21 cellular contexts compared by ENCODE assay signal in genomic region chr4:174265917-174266316, GRCh38. TPM values are rescaled to one million over a fixed set of nuclear protein-coding genes. Genes with fewer than 3 reads are reported as not detected.
DNase-seq lines count a peak whose midpoint lies in the region; ATAC-seq and TF ChIP-seq lines count a peak whose summit lies in the region.
"Had no signal": no experiment of that assay in that cellular context is flagged by ENCODE, and none has a peak within 500 bp of the region (broad histone marks: within the 10 kb centered on the region; RNA-seq: fewer than 3 reads in every experiment).

No MANE protein-coding gene starts in this region.

- ATAC-seq in HG03342 (IDR thresholded peaks at IDR 0.05; ENCODE audit: unreplicated experiment), result peak; percentile 64
- no peak for ATAC-seq in HG02970 (IDR thresholded peaks at IDR 0.05; ENCODE audit: low FRiP score, unreplicated experiment)
- ATAC-seq: activated naive CD4-positive, alpha-beta T cell treated with anti-CD3 and anti-CD28 coated beads, Interleukin-2, amount 50 U/mL, for 72 hours; CD8-positive, alpha-beta T cell; HepG2; Panc1 had no signal

- no peaks in the 10 kb centered on the region for H3K27me3 Mint-ChIP-seq in dendritic cell treated with granulocyte-macrophage colony-stimulating factor and Interleukin-4, amounts not matched to agents 40 ng/mL and 50 ng/mL, for 4 days
- no peaks in the 10 kb centered on the region for H3K27me3 Mint-ChIP-seq in T-helper 2 cell treated with Interferon-gamma antibody and Interleukin-4, amounts not matched to agents 5 μg/mL and 100 μg/mL, for 36 hours (ENCODE audit: low read depth)
- H3K27me3 Mint-ChIP-seq: memory B cell had no signal

- H3K27ac ChIP-seq in dorsolateral prefrontal cortex, result peak overlapping the region in 4 of 59 donors; percentile 0 to 31 (median 14)
- H3K27ac ChIP-seq: esophagus muscularis mucosa, neural progenitor cell, SK-N-MC had no signal

- peaks cover 13% of the 10 kb centered on the region for H3K36me3 Mint-ChIP-seq in dendritic cell treated with granulocyte-macrophage colony-stimulating factor and Interleukin-4, amounts not matched to agents 40 ng/mL and 50 ng/mL, for 4 days (ENCODE audit: low read depth)
- H3K36me3 Mint-ChIP-seq in T-helper 2 cell treated with Interferon-gamma antibody and Interleukin-4, amounts not matched to agents 5 μg/mL and 100 μg/mL, for 36 hours (ENCODE audit: low read depth), result peaks cover 3% of the 10 kb centered on the region
- H3K36me3 Mint-ChIP-seq: activated naive CD4-positive, alpha-beta T cell treated with anti-CD3 and anti-CD28 coated beads, Interleukin-2, amount 50 U/mL, for 72 hours had no signal

- no peaks in the 10 kb centered on the region for H3K9me3 Mint-ChIP-seq in dendritic cell treated with granulocyte-macrophage colony-stimulating factor and Interleukin-4, amounts not matched to agents 40 ng/mL and 50 ng/mL, for 4 days
- no peaks in the 10 kb centered on the region for H3K9me3 Mint-ChIP-seq in T-helper 2 cell treated with Interferon-gamma antibody and Interleukin-4, amounts not matched to agents 5 μg/mL and 100 μg/mL, for 36 hours
- H3K9me3 Mint-ChIP-seq: activated naive CD4-positive, alpha-beta T cell treated with anti-CD3 and anti-CD28 coated beads, Interleukin-2, amount 50 U/mL, for 72 hours; brain; CD8-positive, alpha-beta T cell; H9; memory B cell; neural progenitor cell had no signal

- H3K27me3 ChIP-seq in dorsolateral prefrontal cortex, result no peaks in the 10 kb centered on the region
- H3K27me3 ChIP-seq: esophagus muscularis mucosa, neural progenitor cell had no signal

- peak overlapping the region in 3 of 59 donors; percentile 3 to 9 (median 8) for H3K4me3 ChIP-seq in dorsolateral prefrontal cortex
- H3K4me3 ChIP-seq: esophagus muscularis mucosa, neural progenitor cell, SK-N-MC had no signal

- intact Hi-C loops in dendritic cell treated with granulocyte-macrophage colony-stimulating factor and Interleukin-4, amounts not matched to agents 40 ng/mL and 50 ng/mL, for 4 days (cut with micrococcal nuclease), result loop anchor here (2.0 kb wide), 1 partner anchor 17 kb away; the partner anchor contains the start of genes CEP44 and FBXO8
- intact Hi-C loops in dorsolateral prefrontal cortex (cut with DNase I), result no loop called here

- H3K4me3 Mint-ChIP-seq in dendritic cell treated with granulocyte-macrophage colony-stimulating factor and Interleukin-4, amounts not matched to agents 40 ng/mL and 50 ng/mL, for 4 days, result no peak overlapping the region
- H3K4me3 Mint-ChIP-seq in T-helper 2 cell treated with Interferon-gamma antibody and Interleukin-4, amounts not matched to agents 5 μg/mL and 100 μg/mL, for 36 hours, result no peak overlapping the region
- H3K4me3 Mint-ChIP-seq: CD8-positive, alpha-beta T cell; H9; memory B cell; neural progenitor cell had no signal

- no peak for TF ChIP-seq CTCF in dorsolateral prefrontal cortex (IDR thresholded peaks at IDR 0.05 in 54 of 56, conservative IDR thresholded peaks at IDR 0.05 in 2 of 56; ENCODE audit: low read depth in 1 of 56, partially characterized antibody in 56 of 56)

- DNase-seq in DMS 273 treated with DMSO at 0.1 percent for 48 hours (lab: John Stamatoyannopoulos, UW) (peak; percentile 59), NCI-H2171 treated with DMSO at 0.1 percent for 48 hours (lab: John Stamatoyannopoulos, UW) (peak; percentile 75), dorsolateral prefrontal cortex (no peak), glomerular visceral epithelial cell (ENCODE audit: extremely low spot score) (no peak)
- DNase-seq in T-helper 2 cell treated with Interferon-gamma antibody and Interleukin-4, amounts not matched to agents 5 μg/mL and 100 μg/mL, for 36 hours (ENCODE audit: low spot score), result no peak
- DNase-seq: activated CD4-positive, alpha-beta T cell treated with anti-CD3 and anti-CD28 coated beads, Interleukin-2, amount 50 U/mL, for 1 hour; CD8-positive, alpha-beta T cell; H9; head of caudate nucleus; NCI-H446 had no signal

- peaks cover 2% of the 10 kb centered on the region for H3K4me1 Mint-ChIP-seq in dendritic cell treated with granulocyte-macrophage colony-stimulating factor and Interleukin-4, amounts not matched to agents 40 ng/mL and 50 ng/mL, for 4 days (ENCODE audit: low read depth)
- H3K4me1 Mint-ChIP-seq in T-helper 2 cell treated with Interferon-gamma antibody and Interleukin-4, amounts not matched to agents 5 μg/mL and 100 μg/mL, for 36 hours (ENCODE audit: low read depth), result no peaks in the 10 kb centered on the region
- H3K4me1 Mint-ChIP-seq: H9, neural progenitor cell had no signal

- H3K27ac Mint-ChIP-seq in dendritic cell treated with granulocyte-macrophage colony-stimulating factor and Interleukin-4, amounts not matched to agents 40 ng/mL and 50 ng/mL, for 4 days, result peak overlapping the region; percentile 66
- no peak overlapping the region for H3K27ac Mint-ChIP-seq in T-helper 2 cell treated with Interferon-gamma antibody and Interleukin-4, amounts not matched to agents 5 μg/mL and 100 μg/mL, for 36 hours
- H3K27ac Mint-ChIP-seq: activated naive CD4-positive, alpha-beta T cell treated with anti-CD3 and anti-CD28 coated beads, Interleukin-2, amount 50 U/mL, for 72 hours; CD8-positive, alpha-beta T cell; H9; memory B cell; neural progenitor cell had no signal

RNA-seq across cellular contexts. Expression of gene FBXO8, which starts 17.6 kb away (rescaled TPM):
- 10 to 100 TPM; 14.5 to 31.7 (median 21.9) TPM for total RNA-seq in dorsolateral prefrontal cortex

RNA-seq across cellular contexts. Expression of gene CEP44, which starts 17.8 kb away (rescaled TPM):
- total RNA-seq in dorsolateral prefrontal cortex, result 10 to 100 TPM; 11.9 to 39.8 (median 23.2) TPM

Comparison
In these comparisons a context has a peak if more than half of its experiments do, and no peak if none do; other contexts are left out.
1. DNase-seq: peak in DMS 273 treated with DMSO at 0.1 percent for 48 hours (single experiment) and NCI-H2171 treated with DMSO at 0.1 percent for 48 hours (single experiment); none in dorsolateral prefrontal cortex (0 of 10), T-helper 2 cell treated with Interferon-gamma antibody and Interleukin-4, amounts not matched to agents 5 μg/mL and 100 μg/mL, for 36 hours (single experiment) and glomerular visceral epithelial cell (single experiment).